ENCODE assay signal across 8 cellular contexts in genomic region chr3:60010778-60011177, GRCh38.
A peak's percentile ranks its signal among the peaks of the same experiment; 100 is the strongest.
DNase-seq lines count a peak whose midpoint lies in the region; ATAC-seq and TF ChIP-seq lines count a peak whose summit lies in the region.

No MANE protein-coding gene starts in this region.

- no peaks in the 10 kb centered on the region for H3K9me3 Mint-ChIP-seq in progenitor cell of endocrine pancreas (ENCODE audit: low read depth)

- ATAC-seq in HG02610 (IDR thresholded peaks at IDR 0.05; ENCODE audit: unreplicated experiment) (peak; percentile 59), RWPE2 (ENCODE audit: low read depth) (peak; percentile 41; the same call in 1 of the 3 replicates)

- no peaks in the 10 kb centered on the region for H3K4me1 Mint-ChIP-seq in progenitor cell of endocrine pancreas (ENCODE audit: low read depth)

- no peaks in the 10 kb centered on the region for H3K27me3 Mint-ChIP-seq in progenitor cell of endocrine pancreas

- peaks cover 12% of the 10 kb centered on the region for H3K27me3 ChIP-seq in RWPE2 (ENCODE audit: insufficient read depth, poor library complexity, severe bottlenecking)

- TF ChIP-seq CTCF in GM10266 (IDR thresholded peaks at IDR 0.05; ENCODE audit: control insufficient read depth, insufficient read depth, low read depth, missing control alignments), result no peak
- TF ChIP-seq CTCF in RWPE2 (IDR thresholded peaks at IDR 0.05; ENCODE audit: poor library complexity, severe bottlenecking), result no peak
- TF ChIP-seq CTCF in progenitor cell of endocrine pancreas (IDR thresholded peaks at IDR 0.05; ENCODE audit: unreplicated experiment), result no peak

- no peak overlapping the region for H3K27ac ChIP-seq in RWPE2 (ENCODE audit: poor library complexity, severe bottlenecking)

- H3K4me1 ChIP-seq in RWPE2 (ENCODE audit: insufficient read depth, poor library complexity, severe bottlenecking), result no peaks in the 10 kb centered on the region

- H3K36me3 ChIP-seq in RWPE2 (ENCODE audit: low read depth), result no peaks in the 10 kb centered on the region

- H3K4me3 ChIP-seq in RWPE2 (ENCODE audit: severe bottlenecking), result no peak overlapping the region

- no peaks in the 10 kb centered on the region for H3K36me3 Mint-ChIP-seq in progenitor cell of endocrine pancreas (ENCODE audit: insufficient read depth)

- H3K9me3 ChIP-seq in RWPE2 (ENCODE audit: severe bottlenecking), result no peaks in the 10 kb centered on the region

- peak; percentile 40 for DNase-seq in GM10266 (ENCODE audit: extremely low spot score)
- no peak for DNase-seq in RWPE2 (ENCODE audit: low spot score)
- DNase-seq in effector CD4-positive, alpha-beta T cell, result peak; percentile 40
- no peak for DNase-seq in 8988T
- no peak for DNase-seq in RPMI8226
- no peak for DNase-seq in progenitor cell of endocrine pancreas (ENCODE audit: low spot score, unreplicated experiment)
- DNase-seq in NCI-H2171 (lab: John Stamatoyannopoulos, UW), result no peak

- no peak overlapping the region for H3K4me3 Mint-ChIP-seq in progenitor cell of endocrine pancreas (ENCODE audit: low read depth)

- H3K27ac Mint-ChIP-seq in progenitor cell of endocrine pancreas, result no peak overlapping the region

Comparison
In these comparisons a context has a peak if more than half of its experiments do, and no peak if none do; other contexts are left out.
1. DNase-seq: peak in GM10266 (single experiment) and effector CD4-positive, alpha-beta T cell (single experiment); none in RWPE2 (single experiment), 8988T (single experiment), RPMI8226 (single experiment), progenitor cell of endocrine pancreas (single experiment) and NCI-H2171 (single experiment).